1 cellular context compared by ENCODE assay signal in the genomic region with DNA sequence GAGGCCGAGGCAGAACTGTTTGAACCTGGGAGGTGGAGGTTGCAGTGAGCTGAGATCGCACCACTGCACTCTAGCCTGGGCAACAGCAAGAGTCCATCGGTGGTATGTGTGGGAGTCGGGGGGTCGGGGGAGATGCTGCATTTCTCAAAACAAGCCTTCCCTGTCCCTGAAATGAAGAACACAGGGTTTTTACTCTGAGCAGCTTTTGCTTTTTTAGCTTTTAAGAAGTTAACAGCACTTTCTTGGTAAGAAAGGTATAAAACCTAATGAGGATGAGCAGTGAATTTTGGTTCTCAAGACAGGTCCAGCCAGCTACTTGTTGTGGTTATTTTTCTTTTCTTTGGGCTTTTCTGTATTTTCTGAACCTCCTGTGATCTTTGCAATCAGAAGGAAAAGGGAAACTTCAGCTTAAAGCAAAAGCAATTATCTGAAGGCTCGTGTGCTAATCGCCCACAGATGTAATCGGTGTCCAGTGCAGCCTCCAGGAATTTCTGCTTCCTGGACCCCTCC.
TF ChIP-seq lines count a peak whose summit lies in the region.

No MANE protein-coding gene starts in this region.

TF ChIP-seq in K562, 482 proteins besides CTCF, POLR2A, EP300 and RAD21 (continued from another document):
- TF ChIP-seq, protein P1, sequence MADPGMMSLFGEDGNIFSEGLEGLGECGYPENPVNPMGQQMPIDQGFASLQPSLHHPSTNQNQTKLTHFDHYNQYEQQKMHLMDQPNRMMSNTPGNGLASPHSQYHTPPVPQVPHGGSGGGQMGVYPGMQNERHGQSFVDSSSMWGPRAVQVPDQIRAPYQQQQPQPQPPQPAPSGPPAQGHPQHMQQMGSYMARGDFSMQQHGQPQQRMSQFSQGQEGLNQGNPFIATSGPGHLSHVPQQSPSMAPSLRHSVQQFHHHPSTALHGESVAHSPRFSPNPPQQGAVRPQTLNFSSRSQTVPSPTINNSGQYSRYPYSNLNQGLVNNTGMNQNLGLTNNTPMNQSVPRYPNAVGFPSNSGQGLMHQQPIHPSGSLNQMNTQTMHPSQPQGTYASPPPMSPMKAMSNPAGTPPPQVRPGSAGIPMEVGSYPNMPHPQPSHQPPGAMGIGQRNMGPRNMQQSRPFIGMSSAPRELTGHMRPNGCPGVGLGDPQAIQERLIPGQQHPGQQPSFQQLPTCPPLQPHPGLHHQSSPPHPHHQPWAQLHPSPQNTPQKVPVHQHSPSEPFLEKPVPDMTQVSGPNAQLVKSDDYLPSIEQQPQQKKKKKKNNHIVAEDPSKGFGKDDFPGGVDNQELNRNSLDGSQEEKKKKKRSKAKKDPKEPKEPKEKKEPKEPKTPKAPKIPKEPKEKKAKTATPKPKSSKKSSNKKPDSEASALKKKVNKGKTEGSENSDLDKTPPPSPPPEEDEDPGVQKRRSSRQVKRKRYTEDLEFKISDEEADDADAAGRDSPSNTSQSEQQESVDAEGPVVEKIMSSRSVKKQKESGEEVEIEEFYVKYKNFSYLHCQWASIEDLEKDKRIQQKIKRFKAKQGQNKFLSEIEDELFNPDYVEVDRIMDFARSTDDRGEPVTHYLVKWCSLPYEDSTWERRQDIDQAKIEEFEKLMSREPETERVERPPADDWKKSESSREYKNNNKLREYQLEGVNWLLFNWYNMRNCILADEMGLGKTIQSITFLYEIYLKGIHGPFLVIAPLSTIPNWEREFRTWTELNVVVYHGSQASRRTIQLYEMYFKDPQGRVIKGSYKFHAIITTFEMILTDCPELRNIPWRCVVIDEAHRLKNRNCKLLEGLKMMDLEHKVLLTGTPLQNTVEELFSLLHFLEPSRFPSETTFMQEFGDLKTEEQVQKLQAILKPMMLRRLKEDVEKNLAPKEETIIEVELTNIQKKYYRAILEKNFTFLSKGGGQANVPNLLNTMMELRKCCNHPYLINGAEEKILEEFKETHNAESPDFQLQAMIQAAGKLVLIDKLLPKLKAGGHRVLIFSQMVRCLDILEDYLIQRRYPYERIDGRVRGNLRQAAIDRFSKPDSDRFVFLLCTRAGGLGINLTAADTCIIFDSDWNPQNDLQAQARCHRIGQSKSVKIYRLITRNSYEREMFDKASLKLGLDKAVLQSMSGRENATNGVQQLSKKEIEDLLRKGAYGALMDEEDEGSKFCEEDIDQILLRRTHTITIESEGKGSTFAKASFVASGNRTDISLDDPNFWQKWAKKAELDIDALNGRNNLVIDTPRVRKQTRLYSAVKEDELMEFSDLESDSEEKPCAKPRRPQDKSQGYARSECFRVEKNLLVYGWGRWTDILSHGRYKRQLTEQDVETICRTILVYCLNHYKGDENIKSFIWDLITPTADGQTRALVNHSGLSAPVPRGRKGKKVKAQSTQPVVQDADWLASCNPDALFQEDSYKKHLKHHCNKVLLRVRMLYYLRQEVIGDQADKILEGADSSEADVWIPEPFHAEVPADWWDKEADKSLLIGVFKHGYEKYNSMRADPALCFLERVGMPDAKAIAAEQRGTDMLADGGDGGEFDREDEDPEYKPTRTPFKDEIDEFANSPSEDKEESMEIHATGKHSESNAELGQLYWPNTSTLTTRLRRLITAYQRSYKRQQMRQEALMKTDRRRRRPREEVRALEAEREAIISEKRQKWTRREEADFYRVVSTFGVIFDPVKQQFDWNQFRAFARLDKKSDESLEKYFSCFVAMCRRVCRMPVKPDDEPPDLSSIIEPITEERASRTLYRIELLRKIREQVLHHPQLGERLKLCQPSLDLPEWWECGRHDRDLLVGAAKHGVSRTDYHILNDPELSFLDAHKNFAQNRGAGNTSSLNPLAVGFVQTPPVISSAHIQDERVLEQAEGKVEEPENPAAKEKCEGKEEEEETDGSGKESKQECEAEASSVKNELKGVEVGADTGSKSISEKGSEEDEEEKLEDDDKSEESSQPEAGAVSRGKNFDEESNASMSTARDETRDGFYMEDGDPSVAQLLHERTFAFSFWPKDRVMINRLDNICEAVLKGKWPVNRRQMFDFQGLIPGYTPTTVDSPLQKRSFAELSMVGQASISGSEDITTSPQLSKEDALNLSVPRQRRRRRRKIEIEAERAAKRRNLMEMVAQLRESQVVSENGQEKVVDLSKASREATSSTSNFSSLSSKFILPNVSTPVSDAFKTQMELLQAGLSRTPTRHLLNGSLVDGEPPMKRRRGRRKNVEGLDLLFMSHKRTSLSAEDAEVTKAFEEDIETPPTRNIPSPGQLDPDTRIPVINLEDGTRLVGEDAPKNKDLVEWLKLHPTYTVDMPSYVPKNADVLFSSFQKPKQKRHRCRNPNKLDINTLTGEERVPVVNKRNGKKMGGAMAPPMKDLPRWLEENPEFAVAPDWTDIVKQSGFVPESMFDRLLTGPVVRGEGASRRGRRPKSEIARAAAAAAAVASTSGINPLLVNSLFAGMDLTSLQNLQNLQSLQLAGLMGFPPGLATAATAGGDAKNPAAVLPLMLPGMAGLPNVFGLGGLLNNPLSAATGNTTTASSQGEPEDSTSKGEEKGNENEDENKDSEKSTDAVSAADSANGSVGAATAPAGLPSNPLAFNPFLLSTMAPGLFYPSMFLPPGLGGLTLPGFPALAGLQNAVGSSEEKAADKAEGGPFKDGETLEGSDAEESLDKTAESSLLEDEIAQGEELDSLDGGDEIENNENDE (IDR thresholded peaks at IDR 0.05; ENCODE audit: low read depth, low read length), result no peak
- TF ChIP-seq ADNP (tag; IDR thresholded peaks at IDR 0.05) (no peak), TEAD2 (tag; IDR thresholded peaks at IDR 0.05) (no peak), NCOA2 (IDR thresholded peaks at IDR 0.05; ENCODE audit: partially characterized antibody in 2 of 2) (no peak), FOSL1 (tag; conservative IDR thresholded peaks at IDR 0.05) (no peak), MTA1 (IDR thresholded peaks at IDR 0.05; ENCODE audit: borderline replicate concordance) (no peak), CHD2 (IDR thresholded peaks at IDR 0.05; ENCODE audit: low read depth, low read length) (no peak), KAT8 (IDR thresholded peaks at IDR 0.05; ENCODE audit: low read depth) (no peak), SRSF3 (IDR thresholded peaks at IDR 0.05; ENCODE audit: insufficient read depth, low read length) (no peak), PTTG1 (tag; IDR thresholded peaks at IDR 0.05; ENCODE audit: low read depth) (no peak), KLF6 (CRISPR knock-in tag; IDR thresholded peaks at IDR 0.05; ENCODE audit: borderline replicate concordance) (no peak), RNF2 (IDR thresholded peaks at IDR 0.05) (no peak), BCL6 (CRISPR knock-in tag; IDR thresholded peaks at IDR 0.05) (no peak), ZNF586 (CRISPR knock-in tag; conservative IDR thresholded peaks at IDR 0.05) (no peak; the same call in 1 of the 2 replicates), NFRKB (IDR thresholded peaks at IDR 0.05; ENCODE audit: low read depth) (no peak), NFE2L1 (tag; IDR thresholded peaks at IDR 0.05; ENCODE audit: borderline replicate concordance, low read depth) (no peak), ZNF224 (CRISPR knock-in tag; IDR thresholded peaks at IDR 0.05) (no peak)
- TF ChIP-seq, protein P2, sequence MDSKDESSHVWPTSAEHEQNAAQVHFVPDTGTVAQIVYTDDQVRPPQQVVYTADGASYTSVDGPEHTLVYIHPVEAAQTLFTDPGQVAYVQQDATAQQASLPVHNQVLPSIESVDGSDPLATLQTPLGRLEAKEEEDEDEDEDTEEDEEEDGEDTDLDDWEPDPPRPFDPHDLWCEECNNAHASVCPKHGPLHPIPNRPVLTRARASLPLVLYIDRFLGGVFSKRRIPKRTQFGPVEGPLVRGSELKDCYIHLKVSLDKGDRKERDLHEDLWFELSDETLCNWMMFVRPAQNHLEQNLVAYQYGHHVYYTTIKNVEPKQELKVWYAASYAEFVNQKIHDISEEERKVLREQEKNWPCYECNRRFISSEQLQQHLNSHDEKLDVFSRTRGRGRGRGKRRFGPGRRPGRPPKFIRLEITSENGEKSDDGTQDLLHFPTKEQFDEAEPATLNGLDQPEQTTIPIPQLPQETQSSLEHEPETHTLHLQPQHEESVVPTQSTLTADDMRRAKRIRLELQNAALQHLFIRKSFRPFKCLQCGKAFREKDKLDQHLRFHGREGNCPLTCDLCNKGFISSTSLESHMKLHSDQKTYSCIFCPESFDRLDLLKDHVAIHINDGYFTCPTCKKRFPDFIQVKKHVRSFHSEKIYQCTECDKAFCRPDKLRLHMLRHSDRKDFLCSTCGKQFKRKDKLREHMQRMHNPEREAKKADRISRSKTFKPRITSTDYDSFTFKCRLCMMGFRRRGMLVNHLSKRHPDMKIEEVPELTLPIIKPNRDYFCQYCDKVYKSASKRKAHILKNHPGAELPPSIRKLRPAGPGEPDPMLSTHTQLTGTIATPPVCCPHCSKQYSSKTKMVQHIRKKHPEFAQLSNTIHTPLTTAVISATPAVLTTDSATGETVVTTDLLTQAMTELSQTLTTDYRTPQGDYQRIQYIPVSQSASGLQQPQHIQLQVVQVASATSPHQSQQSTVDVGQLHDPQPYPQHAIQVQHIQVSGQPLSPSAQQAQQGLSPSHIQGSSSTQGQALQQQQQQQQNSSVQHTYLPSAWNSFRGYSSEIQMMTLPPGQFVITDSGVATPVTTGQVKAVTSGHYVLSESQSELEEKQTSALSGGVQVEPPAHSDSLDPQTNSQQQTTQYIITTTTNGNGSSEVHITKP (IDR thresholded peaks at IDR 0.05; ENCODE audit: partially characterized antibody), result no peak
- TF ChIP-seq, protein P3, sequence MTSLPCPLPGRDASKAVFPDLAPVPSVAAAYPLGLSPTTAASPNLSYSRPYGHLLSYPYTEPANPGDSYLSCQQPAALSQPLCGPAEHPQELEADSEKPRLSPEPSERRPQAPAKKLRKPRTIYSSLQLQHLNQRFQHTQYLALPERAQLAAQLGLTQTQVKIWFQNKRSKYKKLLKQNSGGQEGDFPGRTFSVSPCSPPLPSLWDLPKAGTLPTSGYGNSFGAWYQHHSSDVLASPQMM (CRISPR knock-in tag; IDR thresholded peaks at IDR 0.05), result no peak
- TF ChIP-seq, protein P4, sequence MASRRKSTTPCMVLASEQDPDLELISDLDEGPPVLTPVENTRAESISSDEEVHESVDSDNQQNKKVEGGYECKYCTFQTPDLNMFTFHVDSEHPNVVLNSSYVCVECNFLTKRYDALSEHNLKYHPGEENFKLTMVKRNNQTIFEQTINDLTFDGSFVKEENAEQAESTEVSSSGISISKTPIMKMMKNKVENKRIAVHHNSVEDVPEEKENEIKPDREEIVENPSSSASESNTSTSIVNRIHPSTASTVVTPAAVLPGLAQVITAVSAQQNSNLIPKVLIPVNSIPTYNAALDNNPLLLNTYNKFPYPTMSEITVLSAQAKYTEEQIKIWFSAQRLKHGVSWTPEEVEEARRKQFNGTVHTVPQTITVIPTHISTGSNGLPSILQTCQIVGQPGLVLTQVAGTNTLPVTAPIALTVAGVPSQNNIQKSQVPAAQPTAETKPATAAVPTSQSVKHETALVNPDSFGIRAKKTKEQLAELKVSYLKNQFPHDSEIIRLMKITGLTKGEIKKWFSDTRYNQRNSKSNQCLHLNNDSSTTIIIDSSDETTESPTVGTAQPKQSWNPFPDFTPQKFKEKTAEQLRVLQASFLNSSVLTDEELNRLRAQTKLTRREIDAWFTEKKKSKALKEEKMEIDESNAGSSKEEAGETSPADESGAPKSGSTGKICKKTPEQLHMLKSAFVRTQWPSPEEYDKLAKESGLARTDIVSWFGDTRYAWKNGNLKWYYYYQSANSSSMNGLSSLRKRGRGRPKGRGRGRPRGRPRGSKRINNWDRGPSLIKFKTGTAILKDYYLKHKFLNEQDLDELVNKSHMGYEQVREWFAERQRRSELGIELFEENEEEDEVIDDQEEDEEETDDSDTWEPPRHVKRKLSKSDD (conservative IDR thresholded peaks at IDR 0.05; ENCODE audit: low read length), result no peak
- TF ChIP-seq, protein P5, sequence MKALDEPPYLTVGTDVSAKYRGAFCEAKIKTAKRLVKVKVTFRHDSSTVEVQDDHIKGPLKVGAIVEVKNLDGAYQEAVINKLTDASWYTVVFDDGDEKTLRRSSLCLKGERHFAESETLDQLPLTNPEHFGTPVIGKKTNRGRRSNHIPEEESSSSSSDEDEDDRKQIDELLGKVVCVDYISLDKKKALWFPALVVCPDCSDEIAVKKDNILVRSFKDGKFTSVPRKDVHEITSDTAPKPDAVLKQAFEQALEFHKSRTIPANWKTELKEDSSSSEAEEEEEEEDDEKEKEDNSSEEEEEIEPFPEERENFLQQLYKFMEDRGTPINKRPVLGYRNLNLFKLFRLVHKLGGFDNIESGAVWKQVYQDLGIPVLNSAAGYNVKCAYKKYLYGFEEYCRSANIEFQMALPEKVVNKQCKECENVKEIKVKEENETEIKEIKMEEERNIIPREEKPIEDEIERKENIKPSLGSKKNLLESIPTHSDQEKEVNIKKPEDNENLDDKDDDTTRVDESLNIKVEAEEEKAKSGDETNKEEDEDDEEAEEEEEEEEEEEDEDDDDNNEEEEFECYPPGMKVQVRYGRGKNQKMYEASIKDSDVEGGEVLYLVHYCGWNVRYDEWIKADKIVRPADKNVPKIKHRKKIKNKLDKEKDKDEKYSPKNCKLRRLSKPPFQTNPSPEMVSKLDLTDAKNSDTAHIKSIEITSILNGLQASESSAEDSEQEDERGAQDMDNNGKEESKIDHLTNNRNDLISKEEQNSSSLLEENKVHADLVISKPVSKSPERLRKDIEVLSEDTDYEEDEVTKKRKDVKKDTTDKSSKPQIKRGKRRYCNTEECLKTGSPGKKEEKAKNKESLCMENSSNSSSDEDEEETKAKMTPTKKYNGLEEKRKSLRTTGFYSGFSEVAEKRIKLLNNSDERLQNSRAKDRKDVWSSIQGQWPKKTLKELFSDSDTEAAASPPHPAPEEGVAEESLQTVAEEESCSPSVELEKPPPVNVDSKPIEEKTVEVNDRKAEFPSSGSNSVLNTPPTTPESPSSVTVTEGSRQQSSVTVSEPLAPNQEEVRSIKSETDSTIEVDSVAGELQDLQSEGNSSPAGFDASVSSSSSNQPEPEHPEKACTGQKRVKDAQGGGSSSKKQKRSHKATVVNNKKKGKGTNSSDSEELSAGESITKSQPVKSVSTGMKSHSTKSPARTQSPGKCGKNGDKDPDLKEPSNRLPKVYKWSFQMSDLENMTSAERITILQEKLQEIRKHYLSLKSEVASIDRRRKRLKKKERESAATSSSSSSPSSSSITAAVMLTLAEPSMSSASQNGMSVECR (CRISPR knock-in tag; IDR thresholded peaks at IDR 0.05), result no peak; the same call in 1 of the 2 replicates
- TF ChIP-seq, protein P6, sequence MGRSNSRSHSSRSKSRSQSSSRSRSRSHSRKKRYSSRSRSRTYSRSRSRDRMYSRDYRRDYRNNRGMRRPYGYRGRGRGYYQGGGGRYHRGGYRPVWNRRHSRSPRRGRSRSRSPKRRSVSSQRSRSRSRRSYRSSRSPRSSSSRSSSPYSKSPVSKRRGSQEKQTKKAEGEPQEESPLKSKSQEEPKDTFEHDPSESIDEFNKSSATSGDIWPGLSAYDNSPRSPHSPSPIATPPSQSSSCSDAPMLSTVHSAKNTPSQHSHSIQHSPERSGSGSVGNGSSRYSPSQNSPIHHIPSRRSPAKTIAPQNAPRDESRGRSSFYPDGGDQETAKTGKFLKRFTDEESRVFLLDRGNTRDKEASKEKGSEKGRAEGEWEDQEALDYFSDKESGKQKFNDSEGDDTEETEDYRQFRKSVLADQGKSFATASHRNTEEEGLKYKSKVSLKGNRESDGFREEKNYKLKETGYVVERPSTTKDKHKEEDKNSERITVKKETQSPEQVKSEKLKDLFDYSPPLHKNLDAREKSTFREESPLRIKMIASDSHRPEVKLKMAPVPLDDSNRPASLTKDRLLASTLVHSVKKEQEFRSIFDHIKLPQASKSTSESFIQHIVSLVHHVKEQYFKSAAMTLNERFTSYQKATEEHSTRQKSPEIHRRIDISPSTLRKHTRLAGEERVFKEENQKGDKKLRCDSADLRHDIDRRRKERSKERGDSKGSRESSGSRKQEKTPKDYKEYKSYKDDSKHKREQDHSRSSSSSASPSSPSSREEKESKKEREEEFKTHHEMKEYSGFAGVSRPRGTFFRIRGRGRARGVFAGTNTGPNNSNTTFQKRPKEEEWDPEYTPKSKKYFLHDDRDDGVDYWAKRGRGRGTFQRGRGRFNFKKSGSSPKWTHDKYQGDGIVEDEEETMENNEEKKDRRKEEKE (IDR thresholded peaks at IDR 0.05; ENCODE audit: borderline replicate concordance in 1 of 2, control insufficient read depth in 1 of 2, low read depth in 2 of 2, low read length in 1 of 2), result 0 out of 4 replicates have a peak, but pooled peaks of 1 of the 2 experiments have one; percentile 15
